Comparison of ENCODE assay signal across 25 cellular contexts in the genomic region with DNA sequence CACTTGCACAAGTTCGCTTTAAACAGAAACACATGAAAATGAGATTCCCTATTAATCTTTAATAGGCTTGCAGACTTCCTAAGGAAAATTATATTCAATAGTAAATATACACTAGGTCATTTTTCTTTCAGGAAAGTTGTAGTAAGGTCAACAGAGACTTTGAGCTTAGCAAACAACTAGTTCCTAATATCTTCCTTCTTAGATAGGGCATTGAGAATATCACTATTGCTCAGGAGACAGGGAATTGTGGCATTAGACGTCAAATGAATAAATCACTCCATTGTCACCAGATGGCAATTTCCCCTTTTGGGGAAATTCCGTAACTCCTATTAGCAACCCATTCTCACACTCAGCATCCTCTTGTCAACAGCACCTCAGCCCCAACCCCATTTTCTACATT.
"Had no signal": no experiment of that assay in that cellular context is flagged by ENCODE, and none has a peak within 500 bp of the region (broad histone marks: within the 10 kb centered on the region; RNA-seq: fewer than 3 reads in every experiment).

No MANE protein-coding gene starts in this region.

- H3K27me3 ChIP-seq: left lung, right atrium auricular region, right lobe of liver, stomach, testis, thyroid gland, transverse colon, upper lobe of left lung had no signal

- H3K36me3 ChIP-seq: heart right ventricle, left lung, right atrium auricular region, right lobe of liver, stomach, thyroid gland, transverse colon, upper lobe of left lung had no signal

- H3K9me3 ChIP-seq: heart right ventricle, mucosa of descending colon, right atrium auricular region, right lobe of liver, stomach, testis, thyroid gland, transverse colon, upper lobe of left lung had no signal

- H3K27ac ChIP-seq: heart right ventricle, left lung, right atrium auricular region, right lobe of liver, stomach, testis, thyroid gland, transverse colon, upper lobe of left lung had no signal

- FAIRE-seq: keratinocyte, urothelium cell line had no signal

- DNase-seq: heart right ventricle; hippocampal formation; kidney glomerular epithelial cell; left cardiac atrium; left lung; midbrain; mucosa of descending colon; naive thymus-derived CD4-positive, alpha-beta T cell; right lobe of liver; stimulated activated CD4-positive, alpha-beta T cell treated with anti-CD3 and anti-CD28 coated beads, Interleukin-12 subunit alpha, Interleukin-12 subunit beta, amount 100 ng/mL, for 4 hours; stimulated activated CD4-positive, alpha-beta T cell treated with anti-CD3 and anti-CD28 coated beads, Interleukin-15, amount 100 ng/mL, for 24 hours; stimulated activated CD4-positive, alpha-beta T cell treated with anti-CD3 and anti-CD28 coated beads, Interleukin-2, amount 100 ng/mL, for 24 hours; stimulated activated CD4-positive, alpha-beta T cell treated with anti-CD3 and anti-CD28 coated beads, Interleukin-4, amount 100 ng/mL, for 1 hour; stimulated activated naive B cell treated with anti-CD40 and anti-IgM and Interleukin-4, amounts not matched to agents 10 μg/mL and 1 μg/mL and 100 μg/mL, for 72 hours; stimulated activated naive CD8-positive, alpha-beta T cell treated with anti-CD3 and anti-CD28 coated beads, Interleukin-15, Interleukin-2, amounts not matched to agents 100 U/mL and 50 U/mL, for 24 hours; testis; thyroid gland; transverse colon had no signal

- H3K4me1 ChIP-seq: heart right ventricle, left lung, right atrium auricular region, testis, thyroid gland, transverse colon, upper lobe of left lung had no signal

- ATAC-seq: heart right ventricle; left cardiac atrium; left lung; mucosa of descending colon; naive thymus-derived CD4-positive, alpha-beta T cell; natural killer cell treated with Interleukin-12 subunit alpha and Interleukin-12 subunit beta and Interleukin-15 and Interleukin-18, amount 100 ng/mL, for 72 hours; stimulated activated naive B cell treated with anti-CD40 and anti-IgM and Interleukin-4, amounts not matched to agents 10 μg/mL and 1 μg/mL and 100 μg/mL, for 72 hours; stimulated activated naive CD8-positive, alpha-beta T cell treated with anti-CD3 and anti-CD28 coated beads, Interleukin-15, Interleukin-2, amounts not matched to agents 100 U/mL and 50 U/mL, for 24 hours had no signal

- H3K4me3 ChIP-seq: heart right ventricle, left lung, lung, mucosa of descending colon, right atrium auricular region, right lobe of liver, stomach, testis, thyroid gland, transverse colon, upper lobe of left lung had no signal
